ENCODE assay signal across 24 cellular contexts in the genomic region with DNA sequence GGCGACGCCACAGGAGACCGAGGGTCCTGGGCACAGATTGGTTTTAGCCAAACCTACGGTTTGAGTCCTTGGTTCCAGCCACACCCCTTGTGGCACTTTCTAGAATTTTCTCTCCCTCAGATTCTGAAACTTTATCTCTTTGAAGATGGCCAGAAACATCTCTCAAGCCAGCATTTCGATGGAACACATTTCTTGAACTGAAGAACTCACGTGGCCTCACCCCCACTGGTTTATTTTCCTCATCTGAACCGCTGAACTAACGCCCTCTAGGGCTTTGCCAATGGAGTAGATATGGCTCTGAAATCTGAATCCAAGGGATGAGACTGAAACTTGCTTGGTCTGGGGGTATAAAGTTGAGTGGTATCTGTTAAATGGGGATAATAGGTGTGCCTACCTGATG. TPM values are rescaled to one million over a fixed set of nuclear protein-coding genes. Genes with fewer than 3 reads are reported as not detected.
DNase-seq lines count a peak whose midpoint lies in the region; ATAC-seq and TF ChIP-seq lines count a peak whose summit lies in the region.
"Had no signal": no experiment of that assay in that cellular context is flagged by ENCODE, and none has a peak within 500 bp of the region (broad histone marks: within the 10 kb centered on the region; RNA-seq: fewer than 3 reads in every experiment).

No MANE protein-coding gene starts in this region.

- no peaks in the 10 kb centered on the region for H3K79me2 ChIP-seq in ACC112 (ENCODE audit: control insufficient read depth, insufficient read depth, low read length, unreplicated experiment)

- no peaks in the 10 kb centered on the region for H3K36me3 ChIP-seq in ACC112 (ENCODE audit: insufficient read depth, low read length)
- H3K36me3 ChIP-seq: BE2C, BLaER1 had no signal

- CTCF ChIA-PET in WTC11 (lab: Charles Lee) = interaction anchor here (0.6 kb wide), 2 partner anchors 9 to 90 kb away, joined by 3 to 4 read pairs; no protein-coding TSS in a partner anchor

- DNase-seq in Daoy (ENCODE audit: low read depth) = peak; percentile 9
- DNase-seq in WTC11 (ENCODE audit: low spot score) = no peak
- peak; percentile 14 for DNase-seq in glutamatergic neuron
- DNase-seq in AG08396 (ENCODE audit: low spot score) = no peak
- DNase-seq in kidney glomerular epithelial cell (lab: John Stamatoyannopoulos, UW) = no peak
- DNase-seq: 8988T; BE2C; C1 segment of cervical spinal cord; CD4-positive, alpha-beta memory T cell; CD4-positive, CD25-positive, alpha-beta regulatory T cell; CD8-positive, alpha-beta memory T cell; COR-L47; DMS 273 treated with DMSO at 0.1 percent for 48 hours; DMS153; DMS53; DMS79; DND-41; GF-D8 had no signal

- peaks cover 7% of the 10 kb centered on the region for H3K9me3 Mint-ChIP-seq in WTC11
- peaks cover 2% of the 10 kb centered on the region for H3K9me3 Mint-ChIP-seq in glutamatergic neuron (ENCODE audit: unreplicated experiment)
- H3K9me3 Mint-ChIP-seq: CD14-positive monocyte had no signal

- H3K4me1 Mint-ChIP-seq in WTC11 (peaks cover 17% of the 10 kb centered on the region), glutamatergic neuron (ENCODE audit: low read depth, unreplicated experiment) (no peaks in the 10 kb centered on the region)
- H3K4me1 Mint-ChIP-seq: CD14-positive monocyte; CD4-positive, alpha-beta memory T cell; CD4-positive, CD25-positive, alpha-beta regulatory T cell; CD8-positive, alpha-beta memory T cell had no signal

- POLR2A ChIA-PET in WTC11 (lab: Charles Lee) = no interaction called here

- no peaks in the 10 kb centered on the region for H3K27me3 Mint-ChIP-seq in WTC11 (ENCODE audit: low read depth)
- H3K27me3 Mint-ChIP-seq in glutamatergic neuron (ENCODE audit: unreplicated experiment) = no peaks in the 10 kb centered on the region
- H3K27me3 Mint-ChIP-seq: CD4-positive, CD25-positive, alpha-beta regulatory T cell had no signal

- no peak overlapping the region for H3K4me3 ChIP-seq in ACC112 (ENCODE audit: low read depth, low read length)
- H3K4me3 ChIP-seq: BLaER1 had no signal

- H2AFZ ChIP-seq in ACC112 (ENCODE audit: low read length, unreplicated experiment) = peak overlapping the region; percentile 33

- peaks cover 6% of the 10 kb centered on the region; the same call in 1 of the 2 replicates for H3K27me3 ChIP-seq in ACC112 (ENCODE audit: insufficient read depth, low read length)
- H3K27me3 ChIP-seq: BE2C, BLaER1 had no signal

- H3K27ac ChIP-seq in ACC112 (ENCODE audit: low read depth, low read length) = no peak overlapping the region
- H3K27ac ChIP-seq: BLaER1 had no signal

- H3K27ac Mint-ChIP-seq in WTC11 (no peak overlapping the region), glutamatergic neuron (ENCODE audit: unreplicated experiment) (no peak overlapping the region)
- H3K27ac Mint-ChIP-seq: CD14-positive monocyte; CD4-positive, alpha-beta memory T cell; CD4-positive, CD25-positive, alpha-beta regulatory T cell; CD8-positive, alpha-beta memory T cell had no signal

- H3K4me3 Mint-ChIP-seq in WTC11 = no peak overlapping the region
- H3K4me3 Mint-ChIP-seq in glutamatergic neuron (ENCODE audit: unreplicated experiment) = no peak overlapping the region
- H3K4me3 Mint-ChIP-seq: CD14-positive monocyte; CD4-positive, alpha-beta memory T cell; CD4-positive, CD25-positive, alpha-beta regulatory T cell; CD8-positive, alpha-beta memory T cell had no signal

- no peaks in the 10 kb centered on the region for H3K4me1 ChIP-seq in ACC112 (ENCODE audit: control insufficient read depth, insufficient read depth, low read length, unreplicated experiment)
- H3K4me1 ChIP-seq: BE2C, BLaER1 had no signal

- peak; percentile 25; the same call in 1 of the 2 replicates for ATAC-seq in WTC11
- no peak for ATAC-seq in GM21381 (IDR thresholded peaks at IDR 0.05; ENCODE audit: unreplicated experiment)
- ATAC-seq in HG03521 (IDR thresholded peaks at IDR 0.05; ENCODE audit: unreplicated experiment) = no peak

- TF ChIP-seq CTCF in WTC11 (IDR thresholded peaks at IDR 0.05) (no peak), glutamatergic neuron (IDR thresholded peaks at IDR 0.05; ENCODE audit: partially characterized antibody, unreplicated experiment) (no peak)

- H3K36me3 Mint-ChIP-seq in WTC11 (0 out of 2 replicates have a peak, but pooled peaks cover under 1% of the 10 kb centered on the region), glutamatergic neuron (ENCODE audit: unreplicated experiment) (no peaks in the 10 kb centered on the region)
- H3K36me3 Mint-ChIP-seq: CD14-positive monocyte; CD4-positive, alpha-beta memory T cell; CD4-positive, CD25-positive, alpha-beta regulatory T cell; CD8-positive, alpha-beta memory T cell had no signal

TF ChIP-seq in WTC11, 78 proteins besides CTCF, POLR2A, EP300 and RAD21 (continues in another document):
- TF ChIP-seq FOXJ3 (CRISPR knock-in tag; IDR thresholded peaks at IDR 0.05; ENCODE audit: borderline replicate concordance) = no peak
- no peak for TF ChIP-seq JAZF1 (CRISPR knock-in tag; IDR thresholded peaks at IDR 0.05)
- TF ChIP-seq TEAD1 (CRISPR knock-in tag; IDR thresholded peaks at IDR 0.05) = no peak
- no peak for TF ChIP-seq SP1 (CRISPR knock-in tag; conservative IDR thresholded peaks at IDR 0.05)
- TF ChIP-seq, protein P1, sequence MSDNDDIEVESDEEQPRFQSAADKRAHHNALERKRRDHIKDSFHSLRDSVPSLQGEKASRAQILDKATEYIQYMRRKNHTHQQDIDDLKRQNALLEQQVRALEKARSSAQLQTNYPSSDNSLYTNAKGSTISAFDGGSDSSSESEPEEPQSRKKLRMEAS (CRISPR knock-in tag; IDR thresholded peaks at IDR 0.05) = no peak
- TF ChIP-seq, protein P2, sequence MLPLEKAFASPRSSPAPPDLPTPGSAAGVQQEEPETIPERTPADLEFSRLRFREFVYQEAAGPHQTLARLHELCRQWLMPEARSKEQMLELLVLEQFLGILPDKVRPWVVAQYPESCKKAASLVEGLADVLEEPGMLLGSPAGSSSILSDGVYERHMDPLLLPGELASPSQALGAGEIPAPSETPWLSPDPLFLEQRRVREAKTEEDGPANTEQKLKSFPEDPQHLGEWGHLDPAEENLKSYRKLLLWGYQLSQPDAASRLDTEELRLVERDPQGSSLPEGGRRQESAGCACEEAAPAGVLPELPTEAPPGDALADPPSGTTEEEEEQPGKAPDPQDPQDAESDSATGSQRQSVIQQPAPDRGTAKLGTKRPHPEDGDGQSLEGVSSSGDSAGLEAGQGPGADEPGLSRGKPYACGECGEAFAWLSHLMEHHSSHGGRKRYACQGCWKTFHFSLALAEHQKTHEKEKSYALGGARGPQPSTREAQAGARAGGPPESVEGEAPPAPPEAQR (CRISPR knock-in tag; IDR thresholded peaks at IDR 0.05) = no peak
- TF ChIP-seq, protein P3, sequence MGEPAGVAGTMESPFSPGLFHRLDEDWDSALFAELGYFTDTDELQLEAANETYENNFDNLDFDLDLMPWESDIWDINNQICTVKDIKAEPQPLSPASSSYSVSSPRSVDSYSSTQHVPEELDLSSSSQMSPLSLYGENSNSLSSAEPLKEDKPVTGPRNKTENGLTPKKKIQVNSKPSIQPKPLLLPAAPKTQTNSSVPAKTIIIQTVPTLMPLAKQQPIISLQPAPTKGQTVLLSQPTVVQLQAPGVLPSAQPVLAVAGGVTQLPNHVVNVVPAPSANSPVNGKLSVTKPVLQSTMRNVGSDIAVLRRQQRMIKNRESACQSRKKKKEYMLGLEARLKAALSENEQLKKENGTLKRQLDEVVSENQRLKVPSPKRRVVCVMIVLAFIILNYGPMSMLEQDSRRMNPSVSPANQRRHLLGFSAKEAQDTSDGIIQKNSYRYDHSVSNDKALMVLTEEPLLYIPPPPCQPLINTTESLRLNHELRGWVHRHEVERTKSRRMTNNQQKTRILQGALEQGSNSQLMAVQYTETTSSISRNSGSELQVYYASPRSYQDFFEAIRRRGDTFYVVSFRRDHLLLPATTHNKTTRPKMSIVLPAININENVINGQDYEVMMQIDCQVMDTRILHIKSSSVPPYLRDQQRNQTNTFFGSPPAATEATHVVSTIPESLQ (CRISPR knock-in tag; IDR thresholded peaks at IDR 0.05) = no peak
- TF ChIP-seq, protein P4, sequence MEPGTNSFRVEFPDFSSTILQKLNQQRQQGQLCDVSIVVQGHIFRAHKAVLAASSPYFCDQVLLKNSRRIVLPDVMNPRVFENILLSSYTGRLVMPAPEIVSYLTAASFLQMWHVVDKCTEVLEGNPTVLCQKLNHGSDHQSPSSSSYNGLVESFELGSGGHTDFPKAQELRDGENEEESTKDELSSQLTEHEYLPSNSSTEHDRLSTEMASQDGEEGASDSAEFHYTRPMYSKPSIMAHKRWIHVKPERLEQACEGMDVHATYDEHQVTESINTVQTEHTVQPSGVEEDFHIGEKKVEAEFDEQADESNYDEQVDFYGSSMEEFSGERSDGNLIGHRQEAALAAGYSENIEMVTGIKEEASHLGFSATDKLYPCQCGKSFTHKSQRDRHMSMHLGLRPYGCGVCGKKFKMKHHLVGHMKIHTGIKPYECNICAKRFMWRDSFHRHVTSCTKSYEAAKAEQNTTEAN (CRISPR knock-in tag; IDR thresholded peaks at IDR 0.05) = no peak
- no peak for TF ChIP-seq NFYB (CRISPR knock-in tag; conservative IDR thresholded peaks at IDR 0.05; ENCODE audit: low read depth)
- no peak for TF ChIP-seq MXD4 (CRISPR knock-in tag; IDR thresholded peaks at IDR 0.05; ENCODE audit: borderline replicate concordance)

RNA-seq across cellular contexts. Expression of a gene that starts 6.7 kb away (rescaled TPM):
- not detected in 2 replicates for total RNA-seq in Daoy (2014; rRNA removed; shearing (Covaris generic))
- total RNA-seq in WTC11 (2021) (not detected in 3 replicates), glutamatergic neuron (ENCODE audit: unreplicated experiment) (not detected)
- total RNA-seq: A673; CD4-positive, alpha-beta memory T cell; CD4-positive, CD25-positive, alpha-beta regulatory T cell; CD8-positive, alpha-beta memory T cell had no signal

Comparison
In these comparisons a context has a peak if more than half of its experiments do, and no peak if none do; other contexts are left out.
1. DNase-seq: peak in Daoy (single experiment) and glutamatergic neuron (single experiment); none in WTC11 (single experiment), AG08396 (single experiment) and kidney glomerular epithelial cell (single experiment).